ENCODE assay signal across 1 cellular context in genomic region chr11:64553554-64554201, GRCh38.
TF ChIP-seq lines count a peak whose summit lies in the region.

No MANE protein-coding gene starts in this region.

TF ChIP-seq in HepG2, 621 proteins besides CTCF, POLR2A, EP300 and RAD21 (continued from another document and continues in another):
- TF ChIP-seq ARID2 (CRISPR knock-in tag; IDR thresholded peaks at IDR 0.05; ENCODE audit: borderline replicate concordance) (no peak), ZBTB40 (IDR thresholded peaks at IDR 0.05) (no peak), ZBTB40 (CRISPR knock-in tag; IDR thresholded peaks at IDR 0.05) (no peak), ZNF687 (CRISPR knock-in tag; IDR thresholded peaks at IDR 0.05) (peak; percentile 40; the same call in 1 of the 2 replicates), ZGPAT (CRISPR knock-in tag; IDR thresholded peaks at IDR 0.05) (0 out of 2 replicates have a peak, but pooled peaks have one; percentile 27), DBP (CRISPR knock-in tag; IDR thresholded peaks at IDR 0.05; ENCODE audit: not compliant biosample characterization) (no peak), HNF1B (CRISPR knock-in tag; IDR thresholded peaks at IDR 0.05) (peak; percentile 55; the same call in 1 of the 2 replicates), ZXDC (CRISPR knock-in tag; IDR thresholded peaks at IDR 0.05) (no peak), ZMAT3 (CRISPR knock-in tag; conservative IDR thresholded peaks at IDR 0.05) (no peak), GZF1 (CRISPR knock-in tag; IDR thresholded peaks at IDR 0.05) (no peak), ETV6 (CRISPR knock-in tag; conservative IDR thresholded peaks at IDR 0.05) (no peak), ATF6 (CRISPR knock-in tag; conservative IDR thresholded peaks at IDR 0.05) (no peak), FOXA3 (CRISPR knock-in tag; IDR thresholded peaks at IDR 0.05) (no peak), ZNF256 (CRISPR knock-in tag; conservative IDR thresholded peaks at IDR 0.05) (no peak), PATZ1 (CRISPR knock-in tag; IDR thresholded peaks at IDR 0.05) (peak; percentile 38; the same call in 1 of the 2 replicates), ZSCAN9 (CRISPR knock-in tag; IDR thresholded peaks at IDR 0.05; ENCODE audit: borderline replicate concordance) (0 out of 2 replicates have a peak, but pooled peaks have one; percentile 45), IRF1 (CRISPR knock-in tag; IDR thresholded peaks at IDR 0.05; ENCODE audit: low read depth) (no peak), GPN1 (CRISPR knock-in tag; IDR thresholded peaks at IDR 0.05; ENCODE audit: borderline replicate concordance) (no peak), PHF21A (CRISPR knock-in tag; IDR thresholded peaks at IDR 0.05) (no peak), HMGXB4 (CRISPR knock-in tag; IDR thresholded peaks at IDR 0.05; ENCODE audit: borderline replicate concordance in 1 of 2, low read depth in 1 of 2) (peak in 1 of 2 experiments; percentile 30; a peak in 1 of 4 replicates), BCL6 (CRISPR knock-in tag; IDR thresholded peaks at IDR 0.05) (no peak), ZNF343 (CRISPR knock-in tag; IDR thresholded peaks at IDR 0.05) (no peak)
